35 cellular contexts compared by ENCODE assay signal in genomic region chr2:80166457-80166856, GRCh38.
"Had no signal": no experiment of that assay in that cellular context is flagged by ENCODE, and none has a peak within 500 bp of the region (broad histone marks: within the 10 kb centered on the region; RNA-seq: fewer than 3 reads in every experiment).

No MANE protein-coding gene starts in this region.

- H3K36me3 ChIP-seq: adrenal gland, brain microvascular endothelial cell, breast epithelium had no signal

- H3K4me1 ChIP-seq: adrenal gland, body of pancreas, breast epithelium had no signal

- H3K27ac ChIP-seq: adrenal gland, body of pancreas, brain microvascular endothelial cell, breast epithelium, VCaP had no signal

- H3K27me3 ChIP-seq: adrenal gland, body of pancreas, brain microvascular endothelial cell, breast epithelium had no signal

- DNase-seq: activated B cell treated with CpG ODN at 0.5 μM for 24 hours; activated CD4-positive, alpha-beta memory T cell treated with anti-CD3 and anti-CD28 coated beads for 36 hours; activated CD4-positive, alpha-beta T cell treated with anti-CD3 and anti-CD28 coated beads for 4 hours; activated CD4-positive, alpha-beta T cell treated with anti-CD3 and anti-CD28 coated beads, Interleukin-2, amount 10 ng/mL, durations not matched to agents 24 days and 14 days; activated CD4-positive, alpha-beta T cell treated with anti-CD3 and anti-CD28 coated beads, Interleukin-2, amount 50 U/mL, for 1 hour; activated CD4-positive, alpha-beta T cell treated with anti-CD3 and anti-CD28 coated beads, Interleukin-2, amount 50 U/mL, for 4 hours; activated CD4-positive, CD25-positive, alpha-beta regulatory T cell treated with anti-CD3 and anti-CD28 coated beads, Interleukin-2, amount 50 U/mL, for 72 hours; activated CD8-positive, alpha-beta memory T cell treated with anti-CD3 and anti-CD28 coated beads, Interleukin-2, amount 50 U/mL, for 4 hours; activated CD8-positive, alpha-beta T cell treated with anti-CD3 and anti-CD28 coated beads for 36 hours; activated effector memory CD4-positive, alpha-beta T cell treated with anti-CD3 and anti-CD28 coated beads, Interleukin-2, amount 50 U/mL, for 16 hours; activated gamma-delta T cell treated with Interleukin-2 at 50 U/mL for 16 hours; activated naive CD4-positive, alpha-beta T cell; activated naive CD4-positive, alpha-beta T cell treated with anti-CD3 and anti-CD28 coated beads for 36 hours; activated naive CD4-positive, alpha-beta T cell treated with anti-CD3 and anti-CD28 coated beads, Interleukin-2, amount 50 U/mL, for 16 hours; activated naive CD8-positive, alpha-beta T cell treated with anti-CD3 and anti-CD28 coated beads for 36 hours; activated T-cell treated with anti-CD3 and anti-CD28 coated beads for 4 hours; activated T-cell treated with anti-CD3 and anti-CD28 coated beads, Interleukin-2, amount 50 U/mL, for 1 hour; activated T-cell treated with anti-CD3 and anti-CD28 coated beads, Interleukin-2, amount 50 U/mL, for 4 hours; activated T-cell treated with anti-CD3 and anti-CD28 coated beads, Interleukin-2, amount 50 U/mL, for 72 hours; adrenal gland; amniotic stem cell; aorta; body of pancreas; brain microvascular endothelial cell; caudate nucleus; cerebellar nuclear complex; T-helper 1 cell; T-helper 2 cell; T-helper 9 cell had no signal

- H3K9me3 ChIP-seq: adrenal gland, body of pancreas, breast epithelium had no signal

- H3K4me3 ChIP-seq: adrenal gland, body of pancreas, breast epithelium had no signal

- FAIRE-seq: astrocyte, TTC549 had no signal

- ATAC-seq: activated CD8-positive, alpha-beta T cell treated with anti-CD3 and anti-CD28 coated beads for 36 hours; activated naive CD4-positive, alpha-beta T cell treated with anti-CD3 and anti-CD28 coated beads, Interleukin-2, amount 50 U/mL, for 72 hours; activated T-cell treated with anti-CD3 and anti-CD28 coated beads, Interleukin-2, amount 50 U/mL, for 4 hours; activated T-cell treated with anti-CD3 and anti-CD28 coated beads, Interleukin-2, amount 50 U/mL, for 72 hours; activated T-helper 17 cell treated with anti-CD3 and anti-CD28 coated beads, Interleukin-2, amount 50 U/mL, for 72 hours; body of pancreas had no signal
